30 cellular contexts compared by ENCODE assay signal in genomic region chr2:209102319-209102718, GRCh38.
A peak's percentile ranks its signal among the peaks of the same experiment; 100 is the strongest.
DNase-seq lines count a peak whose midpoint lies in the region; ATAC-seq, FAIRE-seq and TF ChIP-seq lines count a peak whose summit lies in the region.
"Had no signal": no experiment of that assay in that cellular context is flagged by ENCODE, and none has a peak within 500 bp of the region (broad histone marks: within the 10 kb centered on the region; RNA-seq: fewer than 3 reads in every experiment).

No MANE protein-coding gene starts in this region.

- no peak overlapping the region for H3K9ac ChIP-seq in HepG2 (ENCODE audit: insufficient read depth, low read depth, low read length)
- H3K9ac ChIP-seq: BLaER1; BLaER1 treated with 17β-estradiol and CSF1 and Interleukin-3, amounts not matched to agents 10 nM and 100 nM had no signal

- POLR2A ChIA-PET in HepG2 (lab: Yijun Ruan, JAX), result no interaction called here
- POLR2A ChIA-PET in A549 (lab: Yijun Ruan, JAX), result no interaction called here

- H3K27ac ChIP-seq in HepG2 (ENCODE audit: extremely low read length, insufficient read depth, low read length), result no peak overlapping the region
- H3K27ac ChIP-seq in right lobe of liver, result no peak overlapping the region
- no peak overlapping the region for H3K27ac ChIP-seq in A549
- H3K27ac ChIP-seq: 22Rv1; BLaER1; BLaER1 treated with 17β-estradiol and CSF1 and Interleukin-3, amounts not matched to agents 10 nM and 100 nM; C4-2B had no signal

- no peaks in the 10 kb centered on the region for H3K79me2 ChIP-seq in HepG2 (ENCODE audit: insufficient read depth, low read length)

- H3K4me3 ChIP-seq in HepG2 (replicated peaks in 1 of 3; ENCODE audit: insufficient read depth in 1 of 3, low read depth in 2 of 3, low read length in 3 of 3), result no peak overlapping the region
- H3K4me3 ChIP-seq in right lobe of liver, result no peak overlapping the region
- no peak overlapping the region for H3K4me3 ChIP-seq in A549
- H3K4me3 ChIP-seq: BLaER1; BLaER1 treated with 17β-estradiol and CSF1 and Interleukin-3, amounts not matched to agents 10 nM and 100 nM had no signal

- DNase-seq in HepG2 (ENCODE audit: low spot score) (no peak), right lobe of liver (no peak), A549 (ENCODE audit: low read depth in 1 of 2, low spot score in 1 of 2) (no peak), NCI-H226 (no peak)
- DNase-seq: 8988T; ACHN; AML-193; BE2C; C1 segment of cervical spinal cord; Caco-2; Calu3; CD4-positive, alpha-beta memory T cell; CD4-positive, alpha-beta T cell; CD4-positive, CD25-positive, alpha-beta regulatory T cell; CD8-positive, alpha-beta memory T cell; CD8-positive, alpha-beta T cell; COR-L47; DMS 273 treated with DMSO at 0.1 percent for 48 hours; DMS153; DMS53; DMS79; DMS79 treated with DMSO at 0.1 percent for 48 hours; DND-41; EL had no signal

- H3K4me2 ChIP-seq in HepG2 (ENCODE audit: low read depth, low read length) (no peak overlapping the region), A549 (no peak overlapping the region)
- H3K4me2 ChIP-seq: BLaER1; BLaER1 treated with 17β-estradiol and CSF1 and Interleukin-3, amounts not matched to agents 10 nM and 100 nM had no signal

- ATAC-seq in HepG2 (no peak), right lobe of liver (no peak), A549 (no peak)
- ATAC-seq: CD8-positive, alpha-beta T cell had no signal

- 1% methylated on average over 2 of the region's 2 CpGs for WGBS in HepG2 (ENCODE audit: low lambda C conversion rate)
- 26% methylated on average over 2 of the region's 2 CpGs for WGBS in right lobe of liver (ENCODE audit: insufficient coverage, low coverage, low lambda C conversion rate, missing lambda C conversion rate)
- 0% methylated on average over 2 of the region's 2 CpGs for WGBS in A549 (ENCODE audit: missing lambda C conversion rate)

- no peak overlapping the region for H2AFZ ChIP-seq in HepG2 (ENCODE audit: low read length)

- TF ChIP-seq RAD21 in HepG2 (CRISPR knock-in tag; IDR thresholded peaks at IDR 0.05) (no peak), A549 (conservative IDR thresholded peaks at IDR 0.05 in 1 of 2, IDR thresholded peaks at IDR 0.05 in 1 of 2) (no peak)

- H3K4me1 ChIP-seq in HepG2 (ENCODE audit: insufficient read depth, low read length) (no peaks in the 10 kb centered on the region), right lobe of liver (no peaks in the 10 kb centered on the region), A549 (no peaks in the 10 kb centered on the region)
- H3K4me1 ChIP-seq: BE2C; BLaER1; BLaER1 treated with 17β-estradiol and CSF1 and Interleukin-3, amounts not matched to agents 10 nM and 100 nM; Caco-2 had no signal

- H3K36me3 ChIP-seq in HepG2 (replicated peaks in 1 of 2; ENCODE audit: control insufficient read depth in 1 of 2, insufficient read depth in 2 of 2, low read length in 2 of 2) (no peaks in the 10 kb centered on the region), right lobe of liver (no peaks in the 10 kb centered on the region)
- H3K36me3 ChIP-seq: BE2C; BLaER1; BLaER1 treated with 17β-estradiol and CSF1 and Interleukin-3, amounts not matched to agents 10 nM and 100 nM had no signal

- in situ Hi-C loops in HepG2 (cut with HindIII; ENCODE audit: extremely low pct_ligation_motif_present, low pct_unique_long_range_greater_than_20kb), result no loop called here

- TF ChIP-seq CTCF in HepG2 (CRISPR knock-in tag; IDR thresholded peaks at IDR 0.05) (no peak), right lobe of liver (IDR thresholded peaks at IDR 0.05) (no peak), A549 (IDR thresholded peaks at IDR 0.05) (no peak)

- H3K9me3 ChIP-seq in HepG2 (ENCODE audit: low read length) (no peaks in the 10 kb centered on the region), right lobe of liver (no peaks in the 10 kb centered on the region), A549 (no peaks in the 10 kb centered on the region)
- H3K9me3 ChIP-seq: BE2C; BLaER1; BLaER1 treated with 17β-estradiol and CSF1 and Interleukin-3, amounts not matched to agents 10 nM and 100 nM; Caco-2 had no signal

- intact Hi-C loops in HepG2 (cut with micrococcal nuclease; ENCODE audit: unreplicated experiment) (no loop called here), right lobe of liver (cut with DNase I) (no loop called here)

- CTCF ChIA-PET in HepG2 (lab: Yijun Ruan, JAX; ENCODE audit: low intra/inter-chr PET ratio, low total read pairs), result no interaction called here
- CTCF ChIA-PET in A549 (lab: Yijun Ruan, JAX), result no interaction called here

- no peaks in the 10 kb centered on the region for H3K27me3 ChIP-seq in HepG2 (ENCODE audit: control insufficient read depth in 1 of 2, insufficient read depth in 2 of 2, low read length in 2 of 2)
- H3K27me3 ChIP-seq in right lobe of liver, result no peaks in the 10 kb centered on the region
- H3K27me3 ChIP-seq: BE2C; BLaER1; BLaER1 treated with 17β-estradiol and CSF1 and Interleukin-3, amounts not matched to agents 10 nM and 100 nM had no signal

- TF ChIP-seq EP300 in HepG2 (IDR thresholded peaks at IDR 0.05; ENCODE audit: low read depth in 2 of 2, low read length in 2 of 2) (no peak), HepG2 (CRISPR knock-in tag; IDR thresholded peaks at IDR 0.05; ENCODE audit: borderline replicate concordance) (no peak), A549 (IDR thresholded peaks at IDR 0.05) (no peak)

- no TSS peak for BruUV-seq in HepG2 (replicated peaks; lab: Mats Ljungman, UMichigan)

- no peaks in the 10 kb centered on the region for H4K20me1 ChIP-seq in HepG2 (ENCODE audit: insufficient read depth, low read length)
- H4K20me1 ChIP-seq: BLaER1; BLaER1 treated with 17β-estradiol and CSF1 and Interleukin-3, amounts not matched to agents 10 nM and 100 nM had no signal

- TF ChIP-seq POLR2A in HepG2 (IDR thresholded peaks at IDR 0.05; ENCODE audit: insufficient read depth in 1 of 2, low read depth in 2 of 2, low read length in 2 of 2) (no peak), right lobe of liver (IDR thresholded peaks at IDR 0.05) (no peak), A549 (IDR thresholded peaks at IDR 0.05; ENCODE audit: low read length) (no peak)

- FAIRE-seq in HepG2 (lab: Jason Lieb, UNC) (no peak), A549 (lab: Jason Lieb, UNC) (no peak)
- FAIRE-seq: A204.1, D721Med had no signal

TF ChIP-seq in HepG2, 621 proteins besides CTCF, POLR2A, EP300 and RAD21:
- TF ChIP-seq ZNF691 (CRISPR knock-in tag; IDR thresholded peaks at IDR 0.05; ENCODE audit: borderline replicate concordance, low read depth) (no peak), MAFF (IDR thresholded peaks at IDR 0.05; ENCODE audit: low read depth, low read length) (peak; percentile 84), MAFK (conservative IDR thresholded peaks at IDR 0.05 in 1 of 2, IDR thresholded peaks at IDR 0.05 in 1 of 2; ENCODE audit: low read length in 2 of 2) (peak; percentile 80 to 82), DBP (CRISPR knock-in tag; IDR thresholded peaks at IDR 0.05; ENCODE audit: not compliant biosample characterization) (no peak), SMAD1 (CRISPR knock-in tag; IDR thresholded peaks at IDR 0.05; ENCODE audit: borderline replicate concordance, low read depth) (no peak), THAP11 (CRISPR knock-in tag; IDR thresholded peaks at IDR 0.05) (no peak), EHMT2 (IDR thresholded peaks at IDR 0.05; ENCODE audit: borderline replicate concordance, low read depth, low read length) (no peak)
TF ChIP-seq in HepG2: peak in this region for 2.

TF ChIP-seq in A549, 52 proteins besides CTCF, POLR2A, EP300 and RAD21:
- TF ChIP-seq BCL3 (IDR thresholded peaks at IDR 0.05) (no peak), MAFK (IDR thresholded peaks at IDR 0.05; ENCODE audit: partially characterized antibody) (peak; percentile 45)

Comparison
In these comparisons a context has a peak if more than half of its experiments do, and no peak if none do; other contexts are left out.
1. Of the 38 proteins assayed by ChIP-seq in both HepG2 and A549: peak only in HepG2: none; only in A549: none; in both: MAFK; in neither: 37.